Comparison of ENCODE assay signal across 23 cellular contexts in genomic region chr20:2174067-2174466, GRCh38.
"Had no signal": no experiment of that assay in that cellular context is flagged by ENCODE, and none has a peak within 500 bp of the region (broad histone marks: within the 10 kb centered on the region; RNA-seq: fewer than 3 reads in every experiment).

No MANE protein-coding gene starts in this region.

- H3K27ac Mint-ChIP-seq: dendritic cell treated with granulocyte-macrophage colony-stimulating factor and Interleukin-4, amounts not matched to agents 40 ng/mL and 50 ng/mL, for 4 days; effector memory CD8-positive, alpha-beta T cell; endodermal cell; immature natural killer cell had no signal

- H3K4me1 ChIP-seq: colonic mucosa, gastrocnemius medialis, lower lobe of right lung had no signal

- H3K4me3 Mint-ChIP-seq: dendritic cell treated with granulocyte-macrophage colony-stimulating factor and Interleukin-4, amounts not matched to agents 40 ng/mL and 50 ng/mL, for 4 days; effector memory CD8-positive, alpha-beta T cell; endodermal cell; immature natural killer cell had no signal

- H3K4me2 ChIP-seq: hepatocyte had no signal

- H3K27me3 ChIP-seq: colonic mucosa, gastrocnemius medialis, heart left ventricle had no signal

- H3K9me3 Mint-ChIP-seq: dendritic cell treated with granulocyte-macrophage colony-stimulating factor and Interleukin-4, amounts not matched to agents 40 ng/mL and 50 ng/mL, for 4 days; effector memory CD8-positive, alpha-beta T cell; endodermal cell; immature natural killer cell had no signal

- H3K27ac ChIP-seq: colonic mucosa, epithelial cell of prostate, esophagus squamous epithelium, gastrocnemius medialis, heart left ventricle, hepatocyte, left lung, lower lobe of right lung had no signal

- ATAC-seq: effector memory CD8-positive, alpha-beta T cell; esophagus mucosa; gastrocnemius medialis; heart left ventricle; left cardiac atrium; left lung; left ventricle myocardium superior; lower lobe of right lung had no signal

- DNase-seq: colonic mucosa; cortex of kidney; effector CD8-positive, alpha-beta T cell; effector memory CD8-positive, alpha-beta T cell; endodermal cell; erythroblast; esophagus squamous epithelium; foreskin fibroblast; foreskin melanocyte; gastrocnemius medialis; heart left ventricle; hypothalamus; immature natural killer cell; left cardiac atrium; left lung; left ventricle myocardium superior; lower lobe of right lung; mesenchymal stem cell; midbrain had no signal

- H3K36me3 ChIP-seq: colonic mucosa, esophagus squamous epithelium, gastrocnemius medialis, heart left ventricle, left lung, lower lobe of right lung had no signal

- H3K36me3 Mint-ChIP-seq: immature natural killer cell had no signal

- H3K4me3 ChIP-seq: colonic mucosa, esophagus squamous epithelium, gastrocnemius medialis, heart left ventricle, hepatocyte, left lung, lower lobe of right lung had no signal

- H3K9me3 ChIP-seq: colonic mucosa, esophagus squamous epithelium, gastrocnemius medialis, heart left ventricle, left lung, lower lobe of right lung had no signal
